In genomic region chr20:31811796-31812728, GRCh38 we compare ENCODE assay signal across 10 cellular contexts.
DNase-seq lines count a peak whose midpoint lies in the region; ATAC-seq and TF ChIP-seq lines count a peak whose summit lies in the region.
"Had no signal": no experiment of that assay in that cellular context is flagged by ENCODE, and none has a peak within 500 bp of the region (broad histone marks: within the 10 kb centered on the region; RNA-seq: fewer than 3 reads in every experiment).

No MANE protein-coding gene starts in this region.

- TF ChIP-seq CTCF in AG09319 (IDR thresholded peaks at IDR 0.05; ENCODE audit: low read depth, low read length): no peak

- DNase-seq in AG09319 (ENCODE audit: extremely low read depth, low read depth) (peak; percentile 48), NCI-H2227 (lab: John Stamatoyannopoulos, UW; ENCODE audit: unreplicated experiment) (peak; percentile 33), caudate nucleus (lab: John Stamatoyannopoulos, UW) (no peak), left kidney (ENCODE audit: low read depth, low spot score) (peak; percentile 83), HPDE6-E6E7 (ENCODE audit: extremely low spot score) (no peak), NCI-H774 (lab: John Stamatoyannopoulos, UW) (no peak)
- DNase-seq in NK-92 treated with Interleukin-12 subunit alpha and Interleukin-12 subunit beta, amount 100 ng/mL, for 24 hours (lab: John Stamatoyannopoulos, UW): no peak
- DNase-seq: activated T-cell treated with anti-CD3 and anti-CD28 coated beads for 4 hours had no signal

- H3K27ac ChIP-seq in caudate nucleus (ENCODE audit: low read depth, low read length): peak overlapping the region; percentile 26
- H3K27ac ChIP-seq: vagina had no signal

- ATAC-seq in GM21786 (IDR thresholded peaks at IDR 0.05; ENCODE audit: unreplicated experiment): no peak

Comparison
In these comparisons a context has a peak if more than half of its experiments do, and no peak if none do; other contexts are left out.
1. DNase-seq: peak in AG09319 (single experiment), NCI-H2227 (single experiment) and left kidney (single experiment); none in caudate nucleus (0 of 61), HPDE6-E6E7 (single experiment), NK-92 treated with Interleukin-12 subunit alpha and Interleukin-12 subunit beta, amount 100 ng/mL, for 24 hours (single experiment) and NCI-H774 (single experiment).